In genomic region chr12:113220593-113221180, GRCh38 we compare ENCODE assay signal across 8 cellular contexts. TPM values are rescaled to one million over a fixed set of nuclear protein-coding genes. Genes with fewer than 3 reads are reported as not detected.
DNase-seq lines count a peak whose midpoint lies in the region; ATAC-seq and TF ChIP-seq lines count a peak whose summit lies in the region.

No MANE protein-coding gene starts in this region.

- peak overlapping the region; percentile 41; the same call in 1 of the 2 replicates for H3K27ac ChIP-seq in KMS-11
- H3K27ac ChIP-seq in naive thymus-derived CD4-positive, alpha-beta T cell (ENCODE audit: low read depth, low read length): peak overlapping the region; percentile 61

- H3K36me3 ChIP-seq in KMS-11 (ENCODE audit: insufficient read depth): no peaks in the 10 kb centered on the region
- H3K36me3 ChIP-seq in naive thymus-derived CD4-positive, alpha-beta T cell (ENCODE audit: control insufficient read depth in 2 of 3, insufficient read depth in 3 of 3, low read length in 3 of 3): peaks cover 0 to 3% (median 0%) of the 10 kb centered on the region in 3 experiments

- CTCF ChIA-PET in naive thymus-derived CD4-positive, alpha-beta T cell (lab: Charles Lee): no interaction called here

- H3K9ac ChIP-seq in KMS-11: peak overlapping the region; percentile 83; the same call in 1 of the 2 replicates

- intact Hi-C loops in naive thymus-derived CD4-positive, alpha-beta T cell (cut with micrococcal nuclease): loop anchor here (1.0 to 10.0 kb wide), 13 partner anchors 12 to 1208 kb away; partner anchors contain the start of genes DDX54 (in 2 of the 2), PLBD2 (in 2 of the 2), RITA1 (in 2 of the 2) and SLC8B1 (in 2 of the 2)

- no peaks in the 10 kb centered on the region for H4K20me1 ChIP-seq in KMS-11 (ENCODE audit: insufficient read depth)

- no peaks in the 10 kb centered on the region for H3K27me3 Mint-ChIP-seq in naive thymus-derived CD4-positive, alpha-beta T cell

- H3K9me3 Mint-ChIP-seq in naive thymus-derived CD4-positive, alpha-beta T cell: no peaks in the 10 kb centered on the region

- peaks cover 29 to 56% (median 52%) of the 10 kb centered on the region in 7 donors for H3K4me1 Mint-ChIP-seq in naive thymus-derived CD4-positive, alpha-beta T cell

- H3K4me3 ChIP-seq in KMS-11 (IDR thresholded peaks at IDR 0.05; ENCODE audit: insufficient read depth, low read depth, low read length): no peak overlapping the region
- peak overlapping the region; percentile 61 to 62 for H3K4me3 ChIP-seq in cardiac fibroblast (replicated peaks in 1 of 2; ENCODE audit: low read depth in 2 of 2, low read length in 2 of 2)
- H3K4me3 ChIP-seq in naive thymus-derived CD4-positive, alpha-beta T cell (ENCODE audit: low read length): peak overlapping the region; percentile 55

- POLR2A ChIA-PET in naive thymus-derived CD4-positive, alpha-beta T cell (lab: Charles Lee): interaction anchor here (0.9 to 5.6 kb wide), 9 partner anchors 9 to 242 kb away, joined by 3 to 51 read pairs (median 6); partner anchors contain the start of genes DDX54, OAS2 and RITA1

- ATAC-seq in GM18867 (IDR thresholded peaks at IDR 0.05; ENCODE audit: unreplicated experiment) (peak; percentile 0), HG02763 (IDR thresholded peaks at IDR 0.05; ENCODE audit: unreplicated experiment) (no peak), HG03457 (IDR thresholded peaks at IDR 0.05; ENCODE audit: unreplicated experiment) (no peak)
- no peak for ATAC-seq in naive thymus-derived CD4-positive, alpha-beta T cell

- peak overlapping the region; percentile 79 to 99 (median 92) for H3K4me3 Mint-ChIP-seq in naive thymus-derived CD4-positive, alpha-beta T cell

- DNase-seq in cardiac fibroblast (ENCODE audit: low read depth in 2 of 2): no peak
- peak in 1 of 9 donors; percentile 6 for DNase-seq in naive thymus-derived CD4-positive, alpha-beta T cell
- DNase-seq in AG20443 (ENCODE audit: low spot score): no peak
- DNase-seq in T-helper 9 cell: no peak

- peak overlapping the region; percentile 81 to 97 (median 87) for H3K27ac Mint-ChIP-seq in naive thymus-derived CD4-positive, alpha-beta T cell

- peaks cover 0 to 3% (median 0%) of the 10 kb centered on the region in 5 donors for H3K36me3 Mint-ChIP-seq in naive thymus-derived CD4-positive, alpha-beta T cell

- peak overlapping the region; percentile 64; the same call in 1 of the 2 replicates for H2AFZ ChIP-seq in KMS-11 (ENCODE audit: low read depth)

- H3K79me2 ChIP-seq in KMS-11 (ENCODE audit: insufficient read depth, low read depth): no peaks in the 10 kb centered on the region

- H3K4me2 ChIP-seq in KMS-11: peak overlapping the region; percentile 74

- TF ChIP-seq CTCF in KMS-11 (conservative IDR thresholded peaks at IDR 0.05; ENCODE audit: low read depth, low read length) (no peak), cardiac fibroblast (IDR thresholded peaks at IDR 0.05; ENCODE audit: low read depth, low read length) (no peak)

- peaks cover 20% of the 10 kb centered on the region for H3K4me1 ChIP-seq in KMS-11 (ENCODE audit: low read depth, poor library complexity, severe bottlenecking)
- peaks cover 17 to 32% of the 10 kb centered on the region in 2 donors for H3K4me1 ChIP-seq in naive thymus-derived CD4-positive, alpha-beta T cell (ENCODE audit: control insufficient read depth in 2 of 2, insufficient read depth in 2 of 2, low read length in 2 of 2)

- no peaks in the 10 kb centered on the region for H3K27me3 ChIP-seq in KMS-11 (ENCODE audit: insufficient read depth, low read depth)
- no peaks in the 10 kb centered on the region for H3K27me3 ChIP-seq in naive thymus-derived CD4-positive, alpha-beta T cell (ENCODE audit: control insufficient read depth in 2 of 2, insufficient read depth in 2 of 2, low read length in 2 of 2)

- no peaks in the 10 kb centered on the region for H3K9me3 ChIP-seq in naive thymus-derived CD4-positive, alpha-beta T cell (ENCODE audit: control insufficient read depth in 2 of 3, low read length in 3 of 3)

RNA-seq across cellular contexts. Expression of gene TPCN1, which starts 0.6 kb away (rescaled TPM):
- 100 to 1,000 TPM in 3 of 5 experiments, 10 to 100 TPM in 2; 49.5 to 124 (median 107) TPM for total RNA-seq in naive thymus-derived CD4-positive, alpha-beta T cell
- polyA plus RNA-seq in naive thymus-derived CD4-positive, alpha-beta T cell: 10 to 100 TPM; 15.3 to 31.2 TPM

RNA-seq across cellular contexts. Expression of gene RITA1, which starts 35.2 kb away (rescaled TPM):
- total RNA-seq in naive thymus-derived CD4-positive, alpha-beta T cell: 10 to 100 TPM in 3 of 5 experiments, 1 to 10 TPM in 2; 6.4 to 20.2 (median 14.1) TPM
- polyA plus RNA-seq in naive thymus-derived CD4-positive, alpha-beta T cell: 10 to 100 TPM; 23.2 to 28.9 TPM

RNA-seq across cellular contexts. Expression of gene DDX54, which starts 35.4 kb away (rescaled TPM):
- 10 to 100 TPM; 55.8 to 81.1 (median 76.7) TPM for total RNA-seq in naive thymus-derived CD4-positive, alpha-beta T cell
- polyA plus RNA-seq in naive thymus-derived CD4-positive, alpha-beta T cell: 10 to 100 TPM; 18.9 to 40.3 TPM
